In genomic region chrX:78517124-78517523, GRCh38 we compare ENCODE assay signal across 8 cellular contexts.
DNase-seq lines count a peak whose midpoint lies in the region; ATAC-seq lines count a peak whose summit lies in the region.

No MANE protein-coding gene starts in this region.

- DNase-seq in activated CD8-positive, alpha-beta memory T cell treated with anti-CD3 and anti-CD28 coated beads, Interleukin-2, amount 50 U/mL, for 24 hours (ENCODE audit: extremely low read depth), result peak; percentile 23
- peak; percentile 54 for DNase-seq in stimulated activated CD4-positive, alpha-beta T cell treated with anti-CD3 and anti-CD28 coated beads, Interleukin-15, amount 100 ng/mL, for 24 hours
- no peak for DNase-seq in medulla oblongata (ENCODE audit: extremely low spot score)
- no peak for DNase-seq in DMS 273 treated with DMSO at 0.1 percent for 48 hours (lab: John Stamatoyannopoulos, UW)
- DNase-seq in GM19240 (ENCODE audit: insufficient read length, low spot score), result no peak
- DNase-seq in NAMALWA (ENCODE audit: low spot score), result no peak

- ATAC-seq in GM18520 (IDR thresholded peaks at IDR 0.05; ENCODE audit: unreplicated experiment) (peak; percentile 93), HG03097 (IDR thresholded peaks at IDR 0.05; ENCODE audit: low FRiP score, unreplicated experiment) (peak; percentile 69)

Comparison
In these comparisons a context has a peak if more than half of its experiments do, and no peak if none do; other contexts are left out.
1. DNase-seq: peak in activated CD8-positive, alpha-beta memory T cell treated with anti-CD3 and anti-CD28 coated beads, Interleukin-2, amount 50 U/mL, for 24 hours (single experiment) and stimulated activated CD4-positive, alpha-beta T cell treated with anti-CD3 and anti-CD28 coated beads, Interleukin-15, amount 100 ng/mL, for 24 hours (single experiment); none in medulla oblongata (single experiment), DMS 273 treated with DMSO at 0.1 percent for 48 hours (single experiment), GM19240 (single experiment) and NAMALWA (single experiment).